ENCODE assay signal across 14 cellular contexts in genomic region chr3:177811111-177811510, GRCh38.
DNase-seq lines count a peak whose midpoint lies in the region; ATAC-seq lines count a peak whose summit lies in the region.
"Had no signal": no experiment of that assay in that cellular context is flagged by ENCODE, and none has a peak within 500 bp of the region (broad histone marks: within the 10 kb centered on the region; RNA-seq: fewer than 3 reads in every experiment).

No MANE protein-coding gene starts in this region.

- peak overlapping the region; percentile 66 for H3K27ac ChIP-seq in subcutaneous abdominal adipose tissue (ENCODE audit: low read depth, low read length)
- no peak overlapping the region for H3K27ac ChIP-seq in naive thymus-derived CD4-positive, alpha-beta T cell (ENCODE audit: low read depth, low read length)
- H3K27ac ChIP-seq: 22Rv1 had no signal

- H3K27me3 ChIP-seq in subcutaneous abdominal adipose tissue (ENCODE audit: control insufficient read depth in 5 of 5, insufficient read depth in 4 of 5, low read length in 5 of 5) = no peaks in the 10 kb centered on the region
- no peaks in the 10 kb centered on the region for H3K27me3 ChIP-seq in naive thymus-derived CD4-positive, alpha-beta T cell (ENCODE audit: control insufficient read depth in 2 of 2, insufficient read depth in 2 of 2, low read length in 2 of 2)
- H3K27me3 ChIP-seq: brain microvascular endothelial cell, dorsolateral prefrontal cortex had no signal

- no peaks in the 10 kb centered on the region for H3K36me3 Mint-ChIP-seq in naive thymus-derived CD4-positive, alpha-beta T cell
- H3K36me3 Mint-ChIP-seq: CD8-positive, alpha-beta memory T cell had no signal

- no peak overlapping the region for H3K4me3 ChIP-seq in subcutaneous abdominal adipose tissue (ENCODE audit: low read depth in 1 of 5, low read length in 5 of 5)
- no peak overlapping the region for H3K4me3 ChIP-seq in naive thymus-derived CD4-positive, alpha-beta T cell (ENCODE audit: low read length)
- H3K4me3 ChIP-seq: dorsolateral prefrontal cortex had no signal

- no peaks in the 10 kb centered on the region for H3K27me3 Mint-ChIP-seq in naive thymus-derived CD4-positive, alpha-beta T cell
- H3K27me3 Mint-ChIP-seq: CD8-positive, alpha-beta memory T cell had no signal

- H3K4me1 ChIP-seq in subcutaneous abdominal adipose tissue (ENCODE audit: control insufficient read depth in 5 of 5, insufficient read depth in 5 of 5, low read length in 5 of 5) = peaks cover 2 to 42% (median 22%) of the 10 kb centered on the region in 5 donors
- peaks cover 0 to 14% of the 10 kb centered on the region in 2 donors for H3K4me1 ChIP-seq in naive thymus-derived CD4-positive, alpha-beta T cell (ENCODE audit: control insufficient read depth in 2 of 2, insufficient read depth in 2 of 2, low read length in 2 of 2)

- peaks cover 2 to 23% (median 18%) of the 10 kb centered on the region in 7 donors for H3K4me1 Mint-ChIP-seq in naive thymus-derived CD4-positive, alpha-beta T cell

- H3K9me3 Mint-ChIP-seq in naive thymus-derived CD4-positive, alpha-beta T cell = peaks cover 0 to 5% (median 0%) of the 10 kb centered on the region in 11 donors
- H3K9me3 Mint-ChIP-seq: CD8-positive, alpha-beta memory T cell had no signal

- POLR2A ChIA-PET in naive thymus-derived CD4-positive, alpha-beta T cell (lab: Charles Lee) = interaction anchor here (0.6 to 1.1 kb wide), 2 partner anchors 8 to 18 kb away, joined by 3 read pairs; no protein-coding TSS in a partner anchor

- H3K36me3 ChIP-seq in subcutaneous abdominal adipose tissue (ENCODE audit: control insufficient read depth in 5 of 5, insufficient read depth in 5 of 5, low read length in 5 of 5) = no peaks in the 10 kb centered on the region
- H3K36me3 ChIP-seq in naive thymus-derived CD4-positive, alpha-beta T cell (ENCODE audit: control insufficient read depth in 2 of 3, insufficient read depth in 3 of 3, low read length in 3 of 3) = no peaks in the 10 kb centered on the region
- H3K36me3 ChIP-seq: brain microvascular endothelial cell had no signal

- no peaks in the 10 kb centered on the region for H3K9me3 ChIP-seq in subcutaneous abdominal adipose tissue (ENCODE audit: control insufficient read depth in 5 of 5, low read length in 5 of 5)
- H3K9me3 ChIP-seq in naive thymus-derived CD4-positive, alpha-beta T cell (ENCODE audit: control insufficient read depth in 2 of 3, low read length in 3 of 3) = no peaks in the 10 kb centered on the region

- peak overlapping the region in 4 of 9 donors; percentile 10 to 72 (median 56) for H3K27ac Mint-ChIP-seq in naive thymus-derived CD4-positive, alpha-beta T cell
- H3K27ac Mint-ChIP-seq: CD8-positive, alpha-beta memory T cell had no signal

- ATAC-seq in HG03342 (IDR thresholded peaks at IDR 0.05; ENCODE audit: unreplicated experiment) = peak; percentile 46
- no peak for ATAC-seq in naive thymus-derived CD4-positive, alpha-beta T cell

- DNase-seq in DMS53 (lab: John Stamatoyannopoulos, UW) = peak; percentile 10
- no peak for DNase-seq in DMS53 treated with DMSO at 0.1 percent for 48 hours (lab: John Stamatoyannopoulos, UW; ENCODE audit: unreplicated experiment)
- DNase-seq in SKM-1 (lab: John Stamatoyannopoulos, UW; ENCODE audit: unreplicated experiment) = peak; percentile 73
- no peak for DNase-seq in naive thymus-derived CD4-positive, alpha-beta T cell
- no peak for DNase-seq in T-helper 2 cell
- no peak for DNase-seq in glomerular visceral epithelial cell (ENCODE audit: extremely low spot score)
- DNase-seq: activated naive CD4-positive, alpha-beta T cell treated with Interleukin-2 at 50 U/mL for 16 hours; brain microvascular endothelial cell; CD8-positive, alpha-beta memory T cell; dorsolateral prefrontal cortex; left ventricle myocardium superior had no signal

- CTCF ChIA-PET in naive thymus-derived CD4-positive, alpha-beta T cell (lab: Charles Lee) = no interaction called here

- peak overlapping the region in 1 of 10 donors; percentile 43 for H3K4me3 Mint-ChIP-seq in naive thymus-derived CD4-positive, alpha-beta T cell
- H3K4me3 Mint-ChIP-seq: CD8-positive, alpha-beta memory T cell had no signal

- intact Hi-C loops in naive thymus-derived CD4-positive, alpha-beta T cell (cut with micrococcal nuclease) = no loop called here

- no peak overlapping the region for H3K9ac ChIP-seq in subcutaneous abdominal adipose tissue (ENCODE audit: low read length in 5 of 5)

Comparison
In these comparisons a context has a peak if more than half of its experiments do, and no peak if none do; other contexts are left out.
1. DNase-seq: peak in DMS53 (single experiment) and SKM-1 (single experiment); none in DMS53 treated with DMSO at 0.1 percent for 48 hours (single experiment), naive thymus-derived CD4-positive, alpha-beta T cell (0 of 9), T-helper 2 cell (0 of 5) and glomerular visceral epithelial cell (single experiment).